ENCODE assay signal across 9 cellular contexts in genomic region chr16:28531777-28532744, GRCh38. TPM values are rescaled to one million over a fixed set of nuclear protein-coding genes. Genes with fewer than 3 reads are reported as not detected.
DNase-seq lines count a peak whose midpoint lies in the region; ATAC-seq and TF ChIP-seq lines count a peak whose summit lies in the region.
"Had no signal": no experiment of that assay in that cellular context is flagged by ENCODE, and none has a peak within 500 bp of the region (broad histone marks: within the 10 kb centered on the region; RNA-seq: fewer than 3 reads in every experiment).

No MANE protein-coding gene starts in this region.

- TF ChIP-seq CTCF in liver (IDR thresholded peaks at IDR 0.05; ENCODE audit: low read depth, low read length, missing input control) = no peak
- no peak for TF ChIP-seq CTCF in tibial nerve (IDR thresholded peaks at IDR 0.05)

- peak; percentile 6 to 38 for TF ChIP-seq RAD21 in liver (IDR thresholded peaks at IDR 0.05)

- ATAC-seq in GM21526 (IDR thresholded peaks at IDR 0.05; ENCODE audit: low FRiP score, unreplicated experiment) (no peak), GM19023 (IDR thresholded peaks at IDR 0.05; ENCODE audit: unreplicated experiment) (no peak), GM21786 (IDR thresholded peaks at IDR 0.05; ENCODE audit: unreplicated experiment) (no peak)

- 31% methylated on average over 9 of the region's 9 CpGs for WGBS in liver
- 51 to 56% methylated on average over 9 of the region's 9 CpGs for WGBS in tibial nerve, 2 donors

- peak in 1 of 2 donors; percentile 58 for TF ChIP-seq POLR2A in tibial nerve (IDR thresholded peaks at IDR 0.05)

- peak overlapping the region in 1 of 2 donors; percentile 48 for H3K9ac ChIP-seq in liver (ENCODE audit: low read depth in 1 of 2, low read length in 2 of 2)

- H3K4me1 ChIP-seq in liver (ENCODE audit: control insufficient read depth in 4 of 4, insufficient read depth in 4 of 4, low read length in 3 of 4) (peaks cover 13 to 56% (median 39%) of the 10 kb centered on the region in 4 donors), tibial nerve (peaks cover 0 to 46% (median 4%) of the 10 kb centered on the region in 4 donors)

- H3K27ac ChIP-seq in caudate nucleus (ENCODE audit: low read depth, low read length) = peak overlapping the region; percentile 52
- H3K27ac ChIP-seq in liver (ENCODE audit: low read depth in 1 of 2, low read length in 2 of 2) = peak overlapping the region; percentile 58 to 80
- H3K27ac ChIP-seq in tibial nerve = peak overlapping the region; percentile 68 to 89 (median 78)
- H3K27ac ChIP-seq: WERI-Rb-1 had no signal

- peak; percentile 46 to 79 for TF ChIP-seq EP300 in tibial nerve (IDR thresholded peaks at IDR 0.05)

- H3K9me3 ChIP-seq in liver (ENCODE audit: control insufficient read depth in 4 of 4, low read length in 3 of 4) = no peaks in the 10 kb centered on the region
- H3K9me3 ChIP-seq in tibial nerve = peaks cover 0 to 4% (median 0%) of the 10 kb centered on the region in 4 donors

- peak; percentile 73 for DNase-seq in HuH-7 (ENCODE audit: low spot score)
- DNase-seq in caudate nucleus (lab: John Stamatoyannopoulos, UW) = peak in 4 of 61 donors; percentile 1 to 16 (median 4)
- peak; percentile 83 to 87 for DNase-seq in tibial nerve (ENCODE audit: low spot score in 2 of 2)
- DNase-seq: NCI-H1694 treated with DMSO at 0.1 percent for 48 hours, WERI-Rb-1 had no signal

- H3K4me3 ChIP-seq in liver (ENCODE audit: low read depth in 1 of 3, low read length in 3 of 3) (no peak overlapping the region), tibial nerve (no peak overlapping the region)

- H3K36me3 ChIP-seq in liver (ENCODE audit: control insufficient read depth in 4 of 4, insufficient read depth in 3 of 4, low read depth in 1 of 4, low read length in 3 of 4) (no peaks in the 10 kb centered on the region), tibial nerve (peaks cover 0 to 13% (median 0%) of the 10 kb centered on the region in 3 donors)
- H3K36me3 ChIP-seq: WERI-Rb-1 had no signal

- H3K27me3 ChIP-seq in liver (ENCODE audit: control insufficient read depth in 4 of 4, insufficient read depth in 4 of 4, low read length in 3 of 4) = no peaks in the 10 kb centered on the region
- H3K27me3 ChIP-seq in tibial nerve = no peaks in the 10 kb centered on the region

TF ChIP-seq in liver, 16 proteins besides CTCF, POLR2A, EP300 and RAD21:
- TF ChIP-seq FOXA2 (IDR thresholded peaks at IDR 0.05) (no peak), SP1 (IDR thresholded peaks at IDR 0.05) (peak; percentile 82), MAX (IDR thresholded peaks at IDR 0.05) (no peak), FOXA1 (IDR thresholded peaks at IDR 0.05) (no peak), EGR1 (IDR thresholded peaks at IDR 0.05; ENCODE audit: low read depth in 2 of 2) (no peak), HNF4G (IDR thresholded peaks at IDR 0.05) (no peak), YY1 (IDR thresholded peaks at IDR 0.05) (peak; percentile 90), GABPA (IDR thresholded peaks at IDR 0.05 in 1 of 2, conservative IDR thresholded peaks at IDR 0.05 in 1 of 2) (no peak), HNF4A (conservative IDR thresholded peaks at IDR 0.05) (peak; percentile 63), ZBTB33 (IDR thresholded peaks at IDR 0.05) (peak; percentile 8), NR2F2 (IDR thresholded peaks at IDR 0.05) (peak; percentile 68), TAF1 (conservative IDR thresholded peaks at IDR 0.05) (no peak), RXRA (IDR thresholded peaks at IDR 0.05) (peak; percentile 80 to 83), JUND (IDR thresholded peaks at IDR 0.05) (peak in 1 of 2 donors; percentile 20)
- TF ChIP-seq, protein P1, sequence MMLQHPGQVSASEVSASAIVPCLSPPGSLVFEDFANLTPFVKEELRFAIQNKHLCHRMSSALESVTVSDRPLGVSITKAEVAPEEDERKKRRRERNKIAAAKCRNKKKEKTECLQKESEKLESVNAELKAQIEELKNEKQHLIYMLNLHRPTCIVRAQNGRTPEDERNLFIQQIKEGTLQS (IDR thresholded peaks at IDR 0.05) = no peak
- TF ChIP-seq, protein P2, sequence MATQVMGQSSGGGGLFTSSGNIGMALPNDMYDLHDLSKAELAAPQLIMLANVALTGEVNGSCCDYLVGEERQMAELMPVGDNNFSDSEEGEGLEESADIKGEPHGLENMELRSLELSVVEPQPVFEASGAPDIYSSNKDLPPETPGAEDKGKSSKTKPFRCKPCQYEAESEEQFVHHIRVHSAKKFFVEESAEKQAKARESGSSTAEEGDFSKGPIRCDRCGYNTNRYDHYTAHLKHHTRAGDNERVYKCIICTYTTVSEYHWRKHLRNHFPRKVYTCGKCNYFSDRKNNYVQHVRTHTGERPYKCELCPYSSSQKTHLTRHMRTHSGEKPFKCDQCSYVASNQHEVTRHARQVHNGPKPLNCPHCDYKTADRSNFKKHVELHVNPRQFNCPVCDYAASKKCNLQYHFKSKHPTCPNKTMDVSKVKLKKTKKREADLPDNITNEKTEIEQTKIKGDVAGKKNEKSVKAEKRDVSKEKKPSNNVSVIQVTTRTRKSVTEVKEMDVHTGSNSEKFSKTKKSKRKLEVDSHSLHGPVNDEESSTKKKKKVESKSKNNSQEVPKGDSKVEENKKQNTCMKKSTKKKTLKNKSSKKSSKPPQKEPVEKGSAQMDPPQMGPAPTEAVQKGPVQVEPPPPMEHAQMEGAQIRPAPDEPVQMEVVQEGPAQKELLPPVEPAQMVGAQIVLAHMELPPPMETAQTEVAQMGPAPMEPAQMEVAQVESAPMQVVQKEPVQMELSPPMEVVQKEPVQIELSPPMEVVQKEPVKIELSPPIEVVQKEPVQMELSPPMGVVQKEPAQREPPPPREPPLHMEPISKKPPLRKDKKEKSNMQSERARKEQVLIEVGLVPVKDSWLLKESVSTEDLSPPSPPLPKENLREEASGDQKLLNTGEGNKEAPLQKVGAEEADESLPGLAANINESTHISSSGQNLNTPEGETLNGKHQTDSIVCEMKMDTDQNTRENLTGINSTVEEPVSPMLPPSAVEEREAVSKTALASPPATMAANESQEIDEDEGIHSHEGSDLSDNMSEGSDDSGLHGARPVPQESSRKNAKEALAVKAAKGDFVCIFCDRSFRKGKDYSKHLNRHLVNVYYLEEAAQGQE (IDR thresholded peaks at IDR 0.05) = peak; percentile 60

RNA-seq across cellular contexts. Expression of gene NUPR1, which starts 6.7 kb away (rescaled TPM):
- total RNA-seq in liver = 10 to 100 TPM; 10.9 to 16.1 TPM
- polyA plus RNA-seq in liver = 100 to 1,000 TPM; 109 to 305 TPM
- total RNA-seq in tibial nerve = 10 to 100 TPM; 33.0 to 57.2 (median 53.4) TPM

RNA-seq across cellular contexts. Expression of gene SGF29, which starts 21.7 kb away (rescaled TPM):
- total RNA-seq in liver = 10 to 100 TPM in 1 of 2 donors, 1 to 10 TPM in 1; 6.5 to 11.5 TPM
- 10 to 100 TPM in 1 of 2 donors, 1 to 10 TPM in 1; 9.4 to 18.1 TPM for polyA plus RNA-seq in liver
- 10 to 100 TPM; 31.9 to 52.1 (median 36.1) TPM for total RNA-seq in tibial nerve

RNA-seq across cellular contexts. Expression of gene IL27, which starts 25.4 kb away (rescaled TPM):
- total RNA-seq in liver = 1 to 10 TPM in 1 of 2 donors, under 1 TPM in 1; 0.33 to 2.5 TPM
- 1 to 10 TPM; 2.2 to 4.1 TPM for polyA plus RNA-seq in liver
- not detected for total RNA-seq in tibial nerve

RNA-seq across cellular contexts. Expression of gene APOBR, which starts 37.6 kb away (rescaled TPM):
- total RNA-seq in liver (1 to 10 TPM; 1.3 to 1.5 TPM), tibial nerve (1 to 10 TPM; 1.3 to 4.5 (median 1.8) TPM)
- 1 to 10 TPM in 1 of 2 donors, under 1 TPM in 1; 0.28 to 1.4 TPM for polyA plus RNA-seq in liver

RNA-seq across cellular contexts. Expression of gene CLN3, which starts 40.2 kb away (rescaled TPM):
- total RNA-seq in liver = 10 to 100 TPM; 16.1 to 16.3 TPM
- 10 to 100 TPM; 22.3 to 23.6 TPM for polyA plus RNA-seq in liver
- total RNA-seq in tibial nerve = 10 to 100 TPM; 25.8 to 45.1 (median 29.7) TPM
